Comparison of ENCODE assay signal across 13 cellular contexts in the genomic region with DNA sequence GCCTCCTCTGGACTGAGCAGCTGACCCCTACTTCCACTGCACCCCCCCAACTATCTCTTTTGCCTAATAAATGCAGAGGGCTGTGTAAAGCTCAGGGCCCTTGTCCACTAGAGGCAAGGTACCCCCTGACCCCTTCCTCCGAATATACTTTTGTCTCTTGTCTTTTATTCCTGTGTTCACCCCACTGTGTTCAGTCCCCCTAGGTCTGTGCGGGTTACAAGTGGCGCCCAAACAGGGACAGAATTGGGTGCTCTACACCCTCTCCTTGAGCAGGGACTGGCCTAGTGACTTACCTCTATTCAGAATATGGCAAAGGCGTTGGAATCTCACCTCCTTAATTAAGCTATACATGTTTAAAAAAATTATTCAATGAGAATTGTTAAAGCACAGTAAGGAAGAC. TPM values are rescaled to one million over a fixed set of nuclear protein-coding genes. Genes with fewer than 3 reads are reported as not detected.
DNase-seq lines count a peak whose midpoint lies in the region; ATAC-seq and TF ChIP-seq lines count a peak whose summit lies in the region.
"Had no signal": no experiment of that assay in that cellular context is flagged by ENCODE, and none has a peak within 500 bp of the region (broad histone marks: within the 10 kb centered on the region; RNA-seq: fewer than 3 reads in every experiment).

No MANE protein-coding gene starts in this region.

- peak; percentile 31 for DNase-seq in activated CD4-positive, alpha-beta T cell treated with anti-CD3 and anti-CD28 coated beads for 48 hours
- DNase-seq in activated CD4-positive, alpha-beta T cell treated with anti-CD3 and anti-CD28 coated beads, Interleukin-2, amount 10 ng/mL, durations not matched to agents 7 days and 5 days = no peak
- DNase-seq in NB4 (ENCODE audit: low read depth) (peak; percentile 37), endodermal cell (no peak), trophoblast cell (no peak), esophagus squamous epithelium (lab: John Stamatoyannopoulos, UW) (no peak), midbrain (lab: John Stamatoyannopoulos, UW) (no peak)
- DNase-seq: activated CD4-positive, CD25-positive, alpha-beta regulatory T cell; Kasumi-1; lower lobe of right lung; NCI-H510A; thyroid gland had no signal

- no peak overlapping the region for H2AK5ac ChIP-seq in trophoblast cell (ENCODE audit: low read length)

- intact Hi-C loops in esophagus squamous epithelium (cut with DNase I) = no loop called here

- ATAC-seq in GM21619 (IDR thresholded peaks at IDR 0.05; ENCODE audit: unreplicated experiment) = no peak
- ATAC-seq: lower lobe of right lung had no signal

- WGBS in endodermal cell (ENCODE audit: insufficient coverage in 1 of 2, insufficient read length in 1 of 2), 2 experiments = 94 to 95% methylated on average over 3 of the region's 4 CpGs
- no CpG with 5 or more reads among the region's 4 CpGs for WGBS in trophoblast cell (ENCODE audit: extremely low coverage, insufficient coverage, insufficient read length)
- 86 to 97% methylated on average over 4 of the region's 4 CpGs for WGBS in esophagus squamous epithelium, 2 donors

- H3K27ac ChIP-seq in endodermal cell (ENCODE audit: low read depth, low read length) (no peak overlapping the region), trophoblast cell (ENCODE audit: low read depth, low read length) (no peak overlapping the region), esophagus squamous epithelium (no peak overlapping the region)
- H3K27ac ChIP-seq: lower lobe of right lung, thyroid gland had no signal

- no peak overlapping the region for H3K4me3 ChIP-seq in NB4 (ENCODE audit: low read depth, low read length)
- peak overlapping the region; percentile 70 for H3K4me3 ChIP-seq in endodermal cell (ENCODE audit: low read length)
- peak overlapping the region; percentile 28 for H3K4me3 ChIP-seq in trophoblast cell (ENCODE audit: low read depth, low read length)
- H3K4me3 ChIP-seq in esophagus squamous epithelium = peak overlapping the region in 1 of 4 donors; percentile 28
- H3K4me3 ChIP-seq: lower lobe of right lung, thyroid gland had no signal

- peaks cover 82% of the 10 kb centered on the region for H3K36me3 Mint-ChIP-seq in activated CD4-positive, alpha-beta T cell treated with anti-CD3 and anti-CD28 coated beads, Interleukin-2, amount 10 ng/mL, durations not matched to agents 7 days and 5 days (ENCODE audit: low read depth)
- peaks cover 87% of the 10 kb centered on the region for H3K36me3 Mint-ChIP-seq in endodermal cell (ENCODE audit: low read depth)

- no peak overlapping the region for H4K12ac ChIP-seq in trophoblast cell (ENCODE audit: low read depth, low read length)

- no peak overlapping the region for H3K4me3 Mint-ChIP-seq in activated CD4-positive, alpha-beta T cell treated with anti-CD3 and anti-CD28 coated beads, Interleukin-2, amount 10 ng/mL, durations not matched to agents 7 days and 5 days
- H3K4me3 Mint-ChIP-seq in endodermal cell = no peak overlapping the region

- no peak overlapping the region for H2AFZ ChIP-seq in trophoblast cell (ENCODE audit: insufficient read depth, low read length, poor library complexity)

- no peaks in the 10 kb centered on the region for H3K4me1 ChIP-seq in endodermal cell (ENCODE audit: control insufficient read depth, insufficient read depth, low read length)
- peaks cover 2 to 3% of the 10 kb centered on the region in 2 experiments for H3K4me1 ChIP-seq in trophoblast cell (ENCODE audit: control insufficient read depth in 1 of 2, insufficient read depth in 2 of 2, low read length in 2 of 2)
- H3K4me1 ChIP-seq in esophagus squamous epithelium = no peaks in the 10 kb centered on the region
- H3K4me1 ChIP-seq: lower lobe of right lung, thyroid gland had no signal

- no peak overlapping the region for H2BK120ac ChIP-seq in trophoblast cell (ENCODE audit: insufficient read depth, low read length, poor library complexity)

- no peak overlapping the region for H3K4me2 ChIP-seq in trophoblast cell (ENCODE audit: low read length)

- H3K27me3 Mint-ChIP-seq in activated CD4-positive, alpha-beta T cell treated with anti-CD3 and anti-CD28 coated beads, Interleukin-2, amount 10 ng/mL, durations not matched to agents 7 days and 5 days = no peaks in the 10 kb centered on the region
- H3K27me3 Mint-ChIP-seq in endodermal cell (ENCODE audit: insufficient read depth) = peaks cover 1% of the 10 kb centered on the region

- no peak overlapping the region for H2BK12ac ChIP-seq in trophoblast cell (ENCODE audit: low read length)

- CTCF ChIA-PET in activated CD4-positive, alpha-beta T cell treated with anti-CD3 and anti-CD28 coated beads, Interleukin-2, amount 10 ng/mL, durations not matched to agents 7 days and 5 days (lab: Charles Lee) = no interaction called here

- no peak overlapping the region for H2BK5ac ChIP-seq in trophoblast cell (ENCODE audit: low read depth, low read length, poor library complexity)

- H3K79me1 ChIP-seq in trophoblast cell (ENCODE audit: low read length) = no peaks in the 10 kb centered on the region

- H3K18ac ChIP-seq in trophoblast cell (ENCODE audit: low read length) = no peak overlapping the region

- H3K4ac ChIP-seq in trophoblast cell (ENCODE audit: low read depth, low read length) = no peak overlapping the region

- no peak overlapping the region for H4K8ac ChIP-seq in trophoblast cell (ENCODE audit: low read depth, low read length)

- H3K36me3 ChIP-seq in endodermal cell (ENCODE audit: control insufficient read depth, insufficient read depth, low read length) (peaks cover 79% of the 10 kb centered on the region), trophoblast cell (ENCODE audit: control insufficient read depth in 1 of 2, insufficient read depth in 2 of 2, low read length in 2 of 2) (peaks cover 28 to 48% of the 10 kb centered on the region in 2 experiments), esophagus squamous epithelium (peaks cover 47 to 100% (median 49%) of the 10 kb centered on the region in 3 donors)

- no peak for TF ChIP-seq CTCF in NB4 (IDR thresholded peaks at IDR 0.05; ENCODE audit: low read depth, low read length)
- no peak for TF ChIP-seq CTCF in endodermal cell (conservative IDR thresholded peaks at IDR 0.05)
- TF ChIP-seq CTCF in esophagus squamous epithelium (IDR thresholded peaks at IDR 0.05) = no peak

- H3K14ac ChIP-seq in trophoblast cell (ENCODE audit: low read length) = no peak overlapping the region

- TF ChIP-seq POLR2A in NB4 (IDR thresholded peaks at IDR 0.05; ENCODE audit: extremely low read depth, insufficient read length) (no peak), esophagus squamous epithelium (IDR thresholded peaks at IDR 0.05) (no peak)

- no peaks in the 10 kb centered on the region for H3K4me1 Mint-ChIP-seq in activated CD4-positive, alpha-beta T cell treated with anti-CD3 and anti-CD28 coated beads, Interleukin-2, amount 10 ng/mL, durations not matched to agents 7 days and 5 days
- H3K4me1 Mint-ChIP-seq in endodermal cell = no peaks in the 10 kb centered on the region

- H3K27me3 ChIP-seq in endodermal cell (ENCODE audit: control insufficient read depth, insufficient read depth, low read length, poor library complexity, severe bottlenecking) (no peaks in the 10 kb centered on the region), trophoblast cell (ENCODE audit: insufficient read depth, low read length) (no peaks in the 10 kb centered on the region), esophagus squamous epithelium (no peaks in the 10 kb centered on the region)
- H3K27me3 ChIP-seq: thyroid gland had no signal

- POLR2A ChIA-PET in activated CD4-positive, alpha-beta T cell treated with anti-CD3 and anti-CD28 coated beads, Interleukin-2, amount 10 ng/mL, durations not matched to agents 7 days and 5 days (lab: Charles Lee) = no interaction called here

- no peak overlapping the region for H3K27ac Mint-ChIP-seq in activated CD4-positive, alpha-beta T cell treated with anti-CD3 and anti-CD28 coated beads, Interleukin-2, amount 10 ng/mL, durations not matched to agents 7 days and 5 days
- no peak overlapping the region for H3K27ac Mint-ChIP-seq in endodermal cell

- H3K23ac ChIP-seq in trophoblast cell (ENCODE audit: low read length) = no peak overlapping the region

- H3K9me3 ChIP-seq in endodermal cell (ENCODE audit: control insufficient read depth, low read length) (peaks cover 100% of the 10 kb centered on the region), trophoblast cell (ENCODE audit: insufficient read depth, low read depth, low read length) (peaks cover 29% of the 10 kb centered on the region), esophagus squamous epithelium (peaks cover 11 to 100% (median 99%) of the 10 kb centered on the region in 3 donors)

- no peak overlapping the region for H4K91ac ChIP-seq in trophoblast cell (ENCODE audit: low read depth, low read length)

- no peaks in the 10 kb centered on the region for H3K79me2 ChIP-seq in trophoblast cell (ENCODE audit: control insufficient read depth, insufficient read depth, low read length, poor library complexity)

- H3K9ac ChIP-seq in endodermal cell (ENCODE audit: extremely low read depth, low read length, poor library complexity, severe bottlenecking) (no peak overlapping the region), trophoblast cell (ENCODE audit: low read length) (no peak overlapping the region)

- peaks cover 65% of the 10 kb centered on the region for H3K9me3 Mint-ChIP-seq in activated CD4-positive, alpha-beta T cell treated with anti-CD3 and anti-CD28 coated beads, Interleukin-2, amount 10 ng/mL, durations not matched to agents 7 days and 5 days
- peaks cover 93% of the 10 kb centered on the region for H3K9me3 Mint-ChIP-seq in endodermal cell

RNA-seq across cellular contexts. Expression of gene ZNF350, which starts 15.0 kb away (rescaled TPM):
- total RNA-seq in activated CD4-positive, alpha-beta T cell treated with anti-CD3 and anti-CD28 coated beads, Interleukin-2, amount 10 ng/mL, durations not matched to agents 7 days and 5 days = 10 to 100 TPM; 15.5 to 17.8 TPM
- total RNA-seq in endodermal cell (10 to 100 TPM in 1 of 2 donors, 1 to 10 TPM in 1; 8.3 to 11.2 TPM), esophagus squamous epithelium (10 to 100 TPM in 1 of 4 donors, 1 to 10 TPM in 3; 2.9 to 12.6 (median 6.6) TPM)
- 6.5 TPM for polyA plus RNA-seq in endodermal cell (2013, experiment 1 of 2)
- 6.4 TPM for polyA plus RNA-seq in endodermal cell (2013, experiment 2 of 2)
- 5.1 and 5.2 TPM in 2 replicates for polyA plus RNA-seq in trophoblast cell (2013)

RNA-seq across cellular contexts. Expression of gene ZNF615, which starts 36.4 kb away (rescaled TPM):
- 10 to 100 TPM; 10.5 to 11.7 TPM for total RNA-seq in activated CD4-positive, alpha-beta T cell treated with anti-CD3 and anti-CD28 coated beads, Interleukin-2, amount 10 ng/mL, durations not matched to agents 7 days and 5 days
- 10 to 100 TPM; 19.3 to 29.1 TPM for total RNA-seq in endodermal cell
- polyA plus RNA-seq in endodermal cell (2013, experiment 1 of 2) = 9.8 TPM
- polyA plus RNA-seq in endodermal cell (2013, experiment 2 of 2) = 10.5 TPM
- polyA plus RNA-seq in trophoblast cell (2013) = 5.6 and 5.7 TPM in 2 replicates
- total RNA-seq in esophagus squamous epithelium = 10 to 100 TPM in 1 of 4 donors, 1 to 10 TPM in 3; 2.8 to 13.9 (median 5.9) TPM

RNA-seq across cellular contexts. Expression of gene ZNF613, which starts 44.4 kb away (rescaled TPM):
- 10 to 100 TPM in 1 of 2 experiments, 1 to 10 TPM in 1; 6.5 to 10.6 TPM for total RNA-seq in activated CD4-positive, alpha-beta T cell treated with anti-CD3 and anti-CD28 coated beads, Interleukin-2, amount 10 ng/mL, durations not matched to agents 7 days and 5 days
- total RNA-seq in endodermal cell = 10 to 100 TPM; 17.5 to 22.5 TPM
- polyA plus RNA-seq in endodermal cell (2013, experiment 1 of 2) = 6.6 TPM
- 5.7 TPM for polyA plus RNA-seq in endodermal cell (2013, experiment 2 of 2)
- 3.6 and 3.8 TPM in 2 replicates for polyA plus RNA-seq in trophoblast cell (2013)
- 10 to 100 TPM in 1 of 4 donors, 1 to 10 TPM in 3; 2.9 to 12.0 (median 7.6) TPM for total RNA-seq in esophagus squamous epithelium

RNA-seq across cellular contexts. Expression of gene ZNF614, which starts 56.6 kb away (rescaled TPM):
- 1 to 10 TPM; 9.0 to 9.9 TPM for total RNA-seq in activated CD4-positive, alpha-beta T cell treated with anti-CD3 and anti-CD28 coated beads, Interleukin-2, amount 10 ng/mL, durations not matched to agents 7 days and 5 days
- total RNA-seq in endodermal cell (10 to 100 TPM; 46.2 to 66.7 TPM), esophagus squamous epithelium (1 to 10 TPM; 2.2 to 8.2 (median 4.0) TPM)
- 18.5 TPM for polyA plus RNA-seq in endodermal cell (2013, experiment 1 of 2)
- polyA plus RNA-seq in endodermal cell (2013, experiment 2 of 2) = 19.8 TPM
- polyA plus RNA-seq in trophoblast cell (2013) = 13.1 and 13.4 TPM in 2 replicates

Comparison
In these comparisons a context has a peak if more than half of its experiments do, and no peak if none do; other contexts are left out.
1. DNase-seq: peak in activated CD4-positive, alpha-beta T cell treated with anti-CD3 and anti-CD28 coated beads for 48 hours (single experiment) and NB4 (single experiment); none in activated CD4-positive, alpha-beta T cell treated with anti-CD3 and anti-CD28 coated beads, Interleukin-2, amount 10 ng/mL, durations not matched to agents 7 days and 5 days (single experiment), endodermal cell (single experiment), trophoblast cell (0 of 2), esophagus squamous epithelium (single experiment) and midbrain (single experiment).